ENCODE assay signal across 8 cellular contexts in the genomic region with DNA sequence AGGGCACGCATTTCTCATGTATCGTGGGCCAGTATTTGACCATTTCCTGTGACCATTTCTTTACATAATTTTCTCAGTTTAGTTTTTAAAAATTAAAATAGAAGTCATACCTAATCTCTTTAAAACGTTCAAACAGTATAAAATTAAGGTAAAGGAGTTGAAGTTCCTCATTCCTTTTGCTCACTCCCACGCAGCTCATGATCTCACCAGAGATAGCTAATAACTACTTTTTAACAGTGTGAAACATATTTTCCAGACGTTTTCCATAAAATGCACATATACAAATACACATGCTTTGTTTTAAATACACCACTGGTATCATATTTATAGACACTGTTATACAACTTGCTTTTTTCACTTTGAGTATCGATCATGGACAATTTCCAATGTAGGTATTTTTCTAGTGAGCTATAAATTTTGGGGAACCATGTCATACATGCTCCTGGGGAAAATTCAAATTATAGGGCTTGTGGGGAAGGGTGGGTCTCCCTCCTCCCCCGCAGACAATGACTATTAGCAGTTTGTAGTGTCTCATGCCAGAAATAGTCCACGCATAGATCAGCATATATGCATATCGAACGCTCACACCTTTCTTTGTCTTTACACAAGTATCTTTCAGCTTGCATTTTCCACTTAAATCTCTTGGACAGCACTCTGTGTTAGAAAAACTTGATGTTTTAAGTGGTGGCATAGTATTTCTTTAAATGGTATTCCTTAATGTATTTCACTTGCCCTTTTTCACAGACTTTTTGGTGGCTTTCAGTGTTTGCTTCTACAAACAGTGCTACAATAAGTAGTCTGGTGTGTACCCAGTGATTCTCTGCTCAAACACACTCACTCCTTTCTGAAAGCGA.
DNase-seq lines count a peak whose midpoint lies in the region; ATAC-seq and TF ChIP-seq lines count a peak whose summit lies in the region.

No MANE protein-coding gene starts in this region.

- no peak overlapping the region for H3K4me3 ChIP-seq in CD4-positive, alpha-beta memory T cell (ENCODE audit: low read length in 2 of 2)
- peak overlapping the region; percentile 36 for H3K4me3 ChIP-seq in WERI-Rb-1 (ENCODE audit: low read depth, low read length)
- H3K4me3 ChIP-seq in mucosa of stomach (ENCODE audit: low read length), result peak overlapping the region; percentile 32

- H3K9me3 ChIP-seq in CD4-positive, alpha-beta memory T cell (ENCODE audit: control insufficient read depth in 1 of 2, low read length in 2 of 2), result no peaks in the 10 kb centered on the region
- H3K9me3 ChIP-seq in WERI-Rb-1 (ENCODE audit: severe bottlenecking) (no peaks in the 10 kb centered on the region), mucosa of stomach (ENCODE audit: control insufficient read depth, low read length) (no peaks in the 10 kb centered on the region)

- no peaks in the 10 kb centered on the region for H3K36me3 Mint-ChIP-seq in CD4-positive, alpha-beta memory T cell

- no peaks in the 10 kb centered on the region for H3K36me3 ChIP-seq in CD4-positive, alpha-beta memory T cell (ENCODE audit: insufficient read depth, low read length)
- H3K36me3 ChIP-seq in WERI-Rb-1, result no peaks in the 10 kb centered on the region
- H3K36me3 ChIP-seq in mucosa of stomach (ENCODE audit: control insufficient read depth, insufficient read depth, low read length), result no peaks in the 10 kb centered on the region

- no peak overlapping the region for H3K27ac ChIP-seq in CD4-positive, alpha-beta memory T cell (ENCODE audit: low read depth, low read length)
- peak overlapping the region; percentile 91 for H3K27ac ChIP-seq in WERI-Rb-1

- peak overlapping the region; percentile 80 for H3K9ac ChIP-seq in mucosa of stomach (ENCODE audit: low read length)

- CTCF ChIA-PET in CD4-positive, alpha-beta memory T cell (lab: Charles Lee; ENCODE audit: partially characterized antibody), result interaction anchor here (0.8 to 1.7 kb wide), 6 partner anchors 10 to 177 kb away, joined by 3 to 5 read pairs (median 3); no protein-coding TSS in a partner anchor

- peak overlapping the region in 6 of 7 donors; percentile 49 to 94 (median 85) for H3K27ac Mint-ChIP-seq in CD4-positive, alpha-beta memory T cell

- no peaks in the 10 kb centered on the region for H3K27me3 Mint-ChIP-seq in CD4-positive, alpha-beta memory T cell

- DNase-seq in CD4-positive, alpha-beta memory T cell, result no peak
- DNase-seq in WERI-Rb-1 (no peak), middle frontal gyrus (ENCODE audit: extremely low spot score, low spot score) (no peak), NCI-H146 (lab: John Stamatoyannopoulos, UW) (no peak), NCI-H524 treated with DMSO at 0.1 percent for 48 hours (lab: John Stamatoyannopoulos, UW) (no peak)

- POLR2A ChIA-PET in CD4-positive, alpha-beta memory T cell (lab: Charles Lee; ENCODE audit: partially characterized antibody), result interaction anchor here (0.6 to 4.0 kb wide), 12 partner anchors 9 to 159 kb away, joined by 3 to 19 read pairs (median 3); no protein-coding TSS in a partner anchor

- no peak for TF ChIP-seq CTCF in WERI-Rb-1 (IDR thresholded peaks at IDR 0.05; ENCODE audit: low read depth, low read length)

- no peaks in the 10 kb centered on the region for H3K9me3 Mint-ChIP-seq in CD4-positive, alpha-beta memory T cell

- peak overlapping the region in 7 of 8 donors; percentile 32 to 93 (median 88) for H3K4me3 Mint-ChIP-seq in CD4-positive, alpha-beta memory T cell

- intact Hi-C loops in CD4-positive, alpha-beta memory T cell (cut with micrococcal nuclease), result no loop called here

- H3K4me1 ChIP-seq in CD4-positive, alpha-beta memory T cell (ENCODE audit: insufficient read depth, low read length), result peaks cover 26% of the 10 kb centered on the region
- peaks cover 55% of the 10 kb centered on the region for H3K4me1 ChIP-seq in mucosa of stomach (ENCODE audit: control insufficient read depth, insufficient read depth, low read length)

- peaks cover 26 to 51% (median 32%) of the 10 kb centered on the region in 4 donors for H3K4me1 Mint-ChIP-seq in CD4-positive, alpha-beta memory T cell

- ATAC-seq in HG02885 (IDR thresholded peaks at IDR 0.05; ENCODE audit: poor library complexity, unreplicated experiment) (peak; percentile 41), GM21825 (IDR thresholded peaks at IDR 0.05; ENCODE audit: unreplicated experiment) (no peak)

- no peaks in the 10 kb centered on the region for H3K27me3 ChIP-seq in CD4-positive, alpha-beta memory T cell (ENCODE audit: insufficient read depth, low read length)
- H3K27me3 ChIP-seq in WERI-Rb-1 (ENCODE audit: insufficient read depth, low read depth, severe bottlenecking) (no peaks in the 10 kb centered on the region), mucosa of stomach (ENCODE audit: control insufficient read depth, insufficient read depth, low read length) (no peaks in the 10 kb centered on the region)

Comparison
In these comparisons a context has a peak if more than half of its experiments do, and no peak if none do; other contexts are left out.
1. H3K4me3 ChIP-seq: peak in WERI-Rb-1 (single experiment) and mucosa of stomach (single experiment); none in CD4-positive, alpha-beta memory T cell (0 of 2).